8 cellular contexts compared by ENCODE assay signal in the genomic region with DNA sequence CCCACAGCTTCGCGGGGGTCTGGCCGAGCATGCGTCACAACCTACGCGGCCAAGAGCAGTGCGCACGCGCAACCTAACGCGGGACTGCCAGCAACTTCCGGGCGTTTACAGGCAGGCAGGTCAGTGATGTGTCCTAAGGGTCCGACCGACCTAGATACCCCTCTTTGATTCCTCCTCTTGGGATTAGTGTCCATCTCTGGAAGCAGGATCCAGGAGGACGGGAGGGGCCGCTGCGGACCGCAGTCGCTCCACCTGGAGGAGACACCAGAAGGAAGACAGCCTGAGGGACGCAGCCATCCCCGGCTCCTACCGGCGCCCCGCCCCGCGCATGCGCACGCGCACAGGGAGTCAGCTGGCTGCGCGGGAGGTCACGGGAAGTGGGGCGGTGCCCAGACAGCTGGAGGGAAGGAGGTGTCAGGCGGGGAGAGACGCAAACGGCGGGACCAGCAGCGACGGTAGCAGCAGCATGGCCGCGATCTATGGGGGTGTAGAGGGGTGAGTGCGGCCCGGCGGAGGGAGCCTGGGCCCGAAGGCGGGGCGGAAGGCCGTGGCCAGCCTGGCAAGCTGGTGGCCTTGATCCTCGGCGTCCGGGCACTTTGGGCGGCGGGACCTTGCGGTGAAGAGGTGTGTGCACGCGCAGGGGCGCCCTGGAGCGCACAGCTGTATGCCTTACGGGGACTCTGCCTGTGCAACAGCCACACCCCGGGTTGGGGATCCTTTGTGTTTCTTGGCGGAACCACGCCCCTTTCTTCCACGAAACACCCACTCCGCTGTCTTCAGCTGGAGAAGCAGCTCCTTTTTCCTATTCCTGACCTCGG. TPM values are rescaled to one million over a fixed set of nuclear protein-coding genes. Genes with fewer than 3 reads are reported as not detected.
A peak's percentile ranks its signal among the peaks of the same experiment; 100 is the strongest.
DNase-seq lines count a peak whose midpoint lies in the region; ATAC-seq and TF ChIP-seq lines count a peak whose summit lies in the region.

NAGK (plus strand) TSS at position 431 of the 818 bp plus-strand sequence; CDS start at position 467, 36 bp downstream.

- DNase-seq in NCI-H1048 (lab: John Stamatoyannopoulos, UW) (peak; percentile 90), SK-N-MC (ENCODE audit: low read depth, low spot score) (peak; percentile 76), non-pigmented ciliary epithelial cell (ENCODE audit: low read depth) (peak; percentile 74), substantia nigra (lab: John Stamatoyannopoulos, UW) (peak; percentile 79 to 100 (median 97))
- DNase-seq in activated naive CD4-positive, alpha-beta T cell treated with anti-CD3 and anti-CD28 coated beads, Interleukin-2, amount 10 ng/mL, durations not matched to agents 7 days and 5 days, result peak; percentile 98

- TF ChIP-seq CTCF in gastroesophageal sphincter (IDR thresholded peaks at IDR 0.05), result peak in 2 of 4 experiments; percentile 1 to 34

- H3K36me3 Mint-ChIP-seq in activated naive CD4-positive, alpha-beta T cell treated with anti-CD3 and anti-CD28 coated beads, Interleukin-2, amount 10 ng/mL, durations not matched to agents 7 days and 5 days, result peaks cover 25% of the 10 kb centered on the region

- H3K4me1 ChIP-seq in gastroesophageal sphincter, result peaks cover 0 to 52% (median 16%) of the 10 kb centered on the region in 3 donors

- TF ChIP-seq POLR2A in gastroesophageal sphincter (IDR thresholded peaks at IDR 0.05), result peak; percentile 99

- H3K9ac ChIP-seq in SK-N-MC (ENCODE audit: insufficient read length), result peak within 1 kb of the TSS; percentile 92

- H3K27me3 Mint-ChIP-seq in activated naive CD4-positive, alpha-beta T cell treated with anti-CD3 and anti-CD28 coated beads, Interleukin-2, amount 10 ng/mL, durations not matched to agents 7 days and 5 days, result peaks cover 5% of the 10 kb centered on the region

- H3K9me3 ChIP-seq in SK-N-MC (ENCODE audit: low read depth, low read length), result no peaks in the 10 kb centered on the region
- no peaks in the 10 kb centered on the region for H3K9me3 ChIP-seq in gastroesophageal sphincter

- 0 to 5% methylated on average over 4 to 6 of the region's 66 CpGs for WGBS in gastroesophageal sphincter (ENCODE audit: low coverage in 1 of 2), 2 donors

- H3K4me3 Mint-ChIP-seq in activated naive CD4-positive, alpha-beta T cell treated with anti-CD3 and anti-CD28 coated beads, Interleukin-2, amount 10 ng/mL, durations not matched to agents 7 days and 5 days, result peak within 1 kb of the TSS; percentile 93

- H3K27me3 ChIP-seq in gastroesophageal sphincter, result no peaks in the 10 kb centered on the region

- H3K4me3 ChIP-seq in GM08714 (ENCODE audit: low read length), result peak within 1 kb of the TSS; percentile 92
- H3K4me3 ChIP-seq in SK-N-MC, result peak within 1 kb of the TSS; percentile 95
- H3K4me3 ChIP-seq in gastroesophageal sphincter, result peak within 1 kb of the TSS; percentile 85 to 93

- ATAC-seq in HG02588 (IDR thresholded peaks at IDR 0.05; ENCODE audit: unreplicated experiment), result peak; percentile 58
- ATAC-seq in gastroesophageal sphincter, result peak; percentile 95

- H3K27ac Mint-ChIP-seq in activated naive CD4-positive, alpha-beta T cell treated with anti-CD3 and anti-CD28 coated beads, Interleukin-2, amount 10 ng/mL, durations not matched to agents 7 days and 5 days, result peak within 1 kb of the TSS; percentile 94

- no peak for TF ChIP-seq EP300 in gastroesophageal sphincter (IDR thresholded peaks at IDR 0.05)

- no peaks in the 10 kb centered on the region for H3K9me3 Mint-ChIP-seq in activated naive CD4-positive, alpha-beta T cell treated with anti-CD3 and anti-CD28 coated beads, Interleukin-2, amount 10 ng/mL, durations not matched to agents 7 days and 5 days

- peaks cover 60% of the 10 kb centered on the region for H3K4me1 Mint-ChIP-seq in activated naive CD4-positive, alpha-beta T cell treated with anti-CD3 and anti-CD28 coated beads, Interleukin-2, amount 10 ng/mL, durations not matched to agents 7 days and 5 days

- peaks cover 3% of the 10 kb centered on the region; the same call in 1 of the 2 replicates for H3K36me3 ChIP-seq in SK-N-MC (ENCODE audit: insufficient read depth, low read length)
- H3K36me3 ChIP-seq in gastroesophageal sphincter, result peaks cover 0 to 29% of the 10 kb centered on the region in 2 donors

- peak within 1 kb of the TSS; percentile 68; the same call in 1 of the 2 replicates for H3K27ac ChIP-seq in SK-N-MC
- peak within 1 kb of the TSS; percentile 87 to 94 (median 93) for H3K27ac ChIP-seq in gastroesophageal sphincter
- H3K27ac ChIP-seq in substantia nigra (ENCODE audit: low read depth, low read length, poor library complexity, severe bottlenecking), result peak within 1 kb of the TSS; percentile 97

- CTCF ChIA-PET in activated naive CD4-positive, alpha-beta T cell treated with anti-CD3 and anti-CD28 coated beads, Interleukin-2, amount 10 ng/mL, durations not matched to agents 7 days and 5 days (lab: Charles Lee), result interaction anchor here (0.6 to 6.2 kb wide), 6 partner anchors 18 to 91 kb away, joined by 3 to 39 read pairs (median 6); partner anchors contain the start of gene MPHOSPH10

RNA-seq across cellular contexts. Expression of gene NAGK, which starts in this region (rescaled TPM):
- total RNA-seq in gastroesophageal sphincter, result 10 to 100 TPM; 46.7 to 93.8 (median 66.1) TPM

Comparison
In these comparisons a context has a peak if more than half of its experiments do, and no peak if none do; other contexts are left out.
1. Peak in every context shown above with its lines: DNase-seq, ATAC-seq, H3K4me3 ChIP-seq and H3K27ac ChIP-seq.